8 cellular contexts compared by ENCODE assay signal in genomic region chr2:64018715-64019082, GRCh38. TPM values are rescaled to one million over a fixed set of nuclear protein-coding genes. Genes with fewer than 3 reads are reported as not detected.
A peak's percentile ranks its signal among the peaks of the same experiment; 100 is the strongest.
DNase-seq lines count a peak whose midpoint lies in the region; ATAC-seq, FAIRE-seq and TF ChIP-seq lines count a peak whose summit lies in the region.

No MANE protein-coding gene starts in this region.

- peaks cover 0 to 11% (median 0%) of the 10 kb centered on the region in 5 experiments for H3K9me3 Mint-ChIP-seq in brain

- H3K4me3 Mint-ChIP-seq in brain, result peak overlapping the region; percentile 94 to 99 (median 95)

- TF ChIP-seq CTCF in A673 (conservative IDR thresholded peaks at IDR 0.05; ENCODE audit: low read depth, low read length), result no peak
- TF ChIP-seq CTCF in GM12864 (IDR thresholded peaks at IDR 0.05; ENCODE audit: low read depth, low read length, missing control alignments), result no peak
- TF ChIP-seq CTCF in OCI-LY7 (conservative IDR thresholded peaks at IDR 0.05; ENCODE audit: low read length), result no peak
- TF ChIP-seq CTCF in brain (conservative IDR thresholded peaks at IDR 0.05), result no peak
- TF ChIP-seq CTCF in keratinocyte (optimal IDR thresholded peaks at IDR 0.05 in 1 of 3, IDR thresholded peaks at IDR 0.05 in 1 of 3, conservative IDR thresholded peaks at IDR 0.05 in 1 of 3; ENCODE audit: extremely low read depth in 1 of 3, insufficient read depth in 2 of 3, low read length in 3 of 3), result no peak

- BruUV-seq in A673 (replicated peaks; lab: Mats Ljungman, UMichigan), result no TSS peak
- no TSS peak for BruUV-seq in OCI-LY7 (replicated peaks; lab: Mats Ljungman, UMichigan)

- dilution Hi-C loops in keratinocyte (cut with MboI; ENCODE audit: extremely low pct_ligation_motif_present, low sequenced_read_pairs), result no loop called here

- H3K36me3 Mint-ChIP-seq in brain, result peaks cover 4% of the 10 kb centered on the region

- H3K4me1 ChIP-seq in A673 (ENCODE audit: insufficient read depth, low read length, poor library complexity, severe bottlenecking), result peaks cover 14% of the 10 kb centered on the region
- H3K4me1 ChIP-seq in OCI-LY7 (ENCODE audit: insufficient read depth, low read length, poor library complexity, severe bottlenecking), result peaks cover 32% of the 10 kb centered on the region
- H3K4me1 ChIP-seq in keratinocyte (ENCODE audit: control insufficient read depth, extremely low read depth, insufficient read depth, low read length), result peaks cover 17% of the 10 kb centered on the region

- H4K20me1 ChIP-seq in OCI-LY7 (ENCODE audit: insufficient read depth, low read length) (peaks cover 5% of the 10 kb centered on the region; the same call in 1 of the 2 replicates), keratinocyte (ENCODE audit: control insufficient read depth, extremely low read depth, insufficient read depth, low read length) (no peaks in the 10 kb centered on the region)

- H3K4me2 ChIP-seq in OCI-LY7 (ENCODE audit: low read length), result peak overlapping the region; percentile 77
- peak overlapping the region; percentile 81 for H3K4me2 ChIP-seq in keratinocyte (ENCODE audit: control insufficient read depth, extremely low read depth, insufficient read depth, low read depth, low read length)

- H3K4me3 ChIP-seq in A673 (ENCODE audit: low read depth, low read length, poor library complexity, severe bottlenecking) (peak overlapping the region; percentile 64), GM12864 (ENCODE audit: low read depth, low read length) (peak overlapping the region; percentile 88), OCI-LY7 (ENCODE audit: low read depth, low read length, poor library complexity, severe bottlenecking) (peak overlapping the region; percentile 86), keratinocyte (ENCODE audit: control insufficient read depth in 2 of 3, extremely low read depth in 1 of 3, insufficient read depth in 2 of 3, low read depth in 1 of 3, low read length in 3 of 3) (peak overlapping the region; percentile 73 to 95 (median 89))

- peak overlapping the region; percentile 28; the same call in 1 of the 2 replicates for H2AFZ ChIP-seq in OCI-LY7 (ENCODE audit: low read length)
- H2AFZ ChIP-seq in keratinocyte (ENCODE audit: control insufficient read depth, low read length), result peak overlapping the region; percentile 71

- H3K27me3 ChIP-seq in A673 (replicated peaks; ENCODE audit: insufficient read depth, low read depth, low read length, poor library complexity) (no peaks in the 10 kb centered on the region), keratinocyte (ENCODE audit: control insufficient read depth, extremely low read depth, insufficient read depth, low read length) (no peaks in the 10 kb centered on the region)

- H3K27ac ChIP-seq in A673 (ENCODE audit: low read depth, low read length, poor library complexity, severe bottlenecking), result peak overlapping the region; percentile 85
- H3K27ac ChIP-seq in OCI-LY7 (ENCODE audit: low read depth, low read length, poor library complexity, severe bottlenecking), result peak overlapping the region; percentile 54
- peak overlapping the region; percentile 82 for H3K27ac ChIP-seq in keratinocyte (ENCODE audit: control insufficient read depth, insufficient read depth, low read length)

- H3K79me2 ChIP-seq in OCI-LY7 (ENCODE audit: insufficient read depth, low read depth, low read length) (peaks cover 43% of the 10 kb centered on the region), keratinocyte (ENCODE audit: control insufficient read depth, insufficient read depth, low read length) (peaks cover 48% of the 10 kb centered on the region)

- FAIRE-seq in keratinocyte (lab: Jason Lieb, UNC), result no peak

- POLR2A ChIA-PET in A673 (lab: Charles Lee; ENCODE audit: low non-redundant PET), result no interaction called here
- POLR2A ChIA-PET in OCI-LY7 (lab: Charles Lee), result interaction anchor here (0.6 to 1.3 kb wide), 9 partner anchors 10 to 1273 kb away, joined by 3 to 5 read pairs (median 4); partner anchors contain the start of gene UGP2

- H3K36me3 ChIP-seq in A673 (ENCODE audit: insufficient read depth, low read length, poor library complexity, severe bottlenecking) (no peaks in the 10 kb centered on the region), OCI-LY7 (ENCODE audit: insufficient read depth, low read length) (no peaks in the 10 kb centered on the region), keratinocyte (ENCODE audit: control insufficient read depth in 2 of 2, extremely low read depth in 1 of 2, insufficient read depth in 2 of 2, low read length in 2 of 2) (no peaks in the 10 kb centered on the region)

- H3K27ac Mint-ChIP-seq in brain, result peak overlapping the region; percentile 95 to 100 (median 99)

- H3K9ac ChIP-seq in keratinocyte (ENCODE audit: control insufficient read depth, extremely low read depth, insufficient read depth, low read length), result peak overlapping the region; percentile 91

- no peaks in the 10 kb centered on the region for H3K9me3 ChIP-seq in A673 (ENCODE audit: low read depth, low read length, poor library complexity, severe bottlenecking)
- H3K9me3 ChIP-seq in OCI-LY7 (ENCODE audit: low read length), result no peaks in the 10 kb centered on the region
- no peaks in the 10 kb centered on the region for H3K9me3 ChIP-seq in keratinocyte (ENCODE audit: control insufficient read depth, low read depth, low read length)

- peaks cover 44% of the 10 kb centered on the region for H3K4me1 Mint-ChIP-seq in brain

- H3K27me3 Mint-ChIP-seq in brain, result peaks cover 12% of the 10 kb centered on the region

- no peaks in the 10 kb centered on the region for H3K9me1 ChIP-seq in keratinocyte (ENCODE audit: control insufficient read depth, extremely low read depth, insufficient read depth, low read length)

- DNase-seq in A673 (ENCODE audit: low spot score) (peak; percentile 51), GM12864 (ENCODE audit: low read depth) (no peak), OCI-LY7 (ENCODE audit: low spot score) (no peak), keratinocyte (ENCODE audit: low read depth, low spot score) (no peak)
- peak; percentile 42 for DNase-seq in stimulated activated CD4-positive, alpha-beta T cell treated with anti-CD3 and anti-CD28 coated beads, Interleukin-4, amount 100 ng/mL, for 24 hours
- no peak for DNase-seq in activated effector memory CD4-positive, alpha-beta T cell treated with anti-CD3 and anti-CD28 coated beads, Interleukin-2, amount 50 U/mL, for 16 hours

- H3K9me2 ChIP-seq in OCI-LY7 (ENCODE audit: insufficient read depth, low read length), result no peaks in the 10 kb centered on the region

- CTCF ChIA-PET in A673 (lab: Charles Lee), result interaction anchor here (0.6 kb wide), 3 partner anchors 62 to 398 kb away, joined by 4 to 5 read pairs (median 4); no protein-coding TSS in a partner anchor
- CTCF ChIA-PET in OCI-LY7 (lab: Charles Lee; ENCODE audit: unreplicated experiment), result interaction anchor here (0.6 kb wide), 1 partner anchor 507 kb away, joined by 3 read pairs; no protein-coding TSS in a partner anchor

- intact Hi-C loops in A673 (cut with micrococcal nuclease; ENCODE audit: unreplicated experiment) (no loop called here), OCI-LY7 (cut with micrococcal nuclease; ENCODE audit: unreplicated experiment) (loop anchor here (10.0 kb wide), 1 partner anchor 64 kb away; no protein-coding TSS in a partner anchor)

- peak; percentile 60 for ATAC-seq in HG02885 (IDR thresholded peaks at IDR 0.05; ENCODE audit: poor library complexity, unreplicated experiment)

RNA-seq across cellular contexts. Expression of gene VPS54, which starts 0.5 kb away (rescaled TPM):
- total RNA-seq in A673 (2021) (19.1 and 20.6 TPM in 2 replicates), OCI-LY7 (2022) (17.8 and 19.0 TPM in 2 replicates)
- 12.9 and 14.7 TPM in 2 replicates for total RNA-seq in OCI-LY7 (2014; rRNA removed; shearing (Covaris generic))
- polyA plus RNA-seq in brain (ENCODE audit: insufficient read depth, low read depth, low replicate concordance) (3.7 TPM), keratinocyte (9.5 to 18.2 TPM (median 10.6 TPM) in 3 replicates)
- polyA plus RNA-seq in keratinocyte (2011; ENCODE audit: low read depth), result 8.0 TPM
- 6.7 and 14.4 TPM in 2 replicates for polyA plus RNA-seq in keratinocyte (2011; cell fraction: cytosol; rRNA removed)
- 10.0 and 13.1 TPM in 2 replicates for polyA plus RNA-seq in keratinocyte (2011; cell fraction: nucleus; rRNA removed)
- polyA plus RNA-seq in keratinocyte (2012; ENCODE audit: low replicate concordance), result 11.2 and 11.5 TPM in 2 replicates
- 4.6 to 24.4 TPM (median 12.1 TPM) in 3 replicates for polyA minus RNA-seq in keratinocyte
- polyA minus RNA-seq in keratinocyte (2011; cell fraction: cytosol; rRNA and poly(A)+ RNA removed), result 9.4 TPM
- polyA minus RNA-seq in keratinocyte (2011; cell fraction: nucleus; rRNA and poly(A)+ RNA removed), result 9.5 and 22.2 TPM in 2 replicates

Comparison
In these comparisons a context has a peak if more than half of its experiments do, and no peak if none do; other contexts are left out.
1. DNase-seq: peak in A673 (single experiment) and stimulated activated CD4-positive, alpha-beta T cell treated with anti-CD3 and anti-CD28 coated beads, Interleukin-4, amount 100 ng/mL, for 24 hours (single experiment); none in GM12864 (single experiment), OCI-LY7 (single experiment), keratinocyte (single experiment) and activated effector memory CD4-positive, alpha-beta T cell treated with anti-CD3 and anti-CD28 coated beads, Interleukin-2, amount 50 U/mL, for 16 hours (single experiment).
2. Peak in every context shown above with its lines, with median percentiles within 50 percentile points of each other: H3K27ac ChIP-seq and H3K4me3 ChIP-seq.